Comparison of ENCODE assay signal across 13 cellular contexts in the genomic region with DNA sequence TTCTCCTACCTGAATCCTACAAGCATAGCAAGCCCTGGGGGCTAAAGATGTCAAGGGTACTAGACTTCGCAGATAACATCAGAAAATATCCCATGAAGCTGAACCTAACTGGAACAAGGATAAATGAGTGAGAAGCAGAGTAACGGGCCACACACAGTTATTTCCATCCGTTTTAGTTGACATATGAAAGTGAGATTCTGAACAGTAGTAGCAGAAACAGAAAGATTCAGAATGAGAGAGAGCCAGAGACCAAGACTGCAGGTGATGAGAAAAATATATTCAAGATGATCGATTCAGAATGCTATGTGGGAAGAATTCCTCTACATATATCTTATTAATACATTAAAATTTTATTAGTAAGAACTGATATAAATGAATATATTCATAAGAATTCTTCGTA.
DNase-seq lines count a peak whose midpoint lies in the region; ATAC-seq and TF ChIP-seq lines count a peak whose summit lies in the region.
"Had no signal": no experiment of that assay in that cellular context is flagged by ENCODE, and none has a peak within 500 bp of the region (broad histone marks: within the 10 kb centered on the region; RNA-seq: fewer than 3 reads in every experiment).

No MANE protein-coding gene starts in this region.

- no peak overlapping the region for H3K27ac ChIP-seq in Karpas-422 (ENCODE audit: low read length)
- H3K27ac ChIP-seq: BLaER1, body of pancreas had no signal

- no TSS peak for BruUV-seq in Calu3 (replicated peaks; lab: Mats Ljungman, UMichigan)

- no peak overlapping the region for H2AFZ ChIP-seq in Karpas-422 (ENCODE audit: low read length)

- H3K79me2 ChIP-seq in Karpas-422 (ENCODE audit: low read length) = no peaks in the 10 kb centered on the region

- H3K9me3 ChIP-seq in Karpas-422 (ENCODE audit: low read length) (no peaks in the 10 kb centered on the region), HAP-1 (no peaks in the 10 kb centered on the region)
- H3K9me3 ChIP-seq: BLaER1, body of pancreas had no signal

- no peaks in the 10 kb centered on the region for H3K9me3 Mint-ChIP-seq in Calu3 (ENCODE audit: low read depth, unreplicated experiment)

- H3K4me3 ChIP-seq in Karpas-422 (ENCODE audit: low read length) = no peak overlapping the region
- no peak overlapping the region for H3K4me3 ChIP-seq in HAP-1
- H3K4me3 ChIP-seq: BLaER1, body of pancreas had no signal

- H3K9ac ChIP-seq in Karpas-422 (ENCODE audit: low read length) = no peak overlapping the region
- H3K9ac ChIP-seq: BLaER1 had no signal

- CTCF ChIA-PET in Calu3 (lab: Charles Lee) = no interaction called here

- no peaks in the 10 kb centered on the region for H3K27me3 Mint-ChIP-seq in Calu3 (ENCODE audit: unreplicated experiment)

- H4K20me1 ChIP-seq in Karpas-422 (ENCODE audit: insufficient read depth, low read depth, low read length) = no peaks in the 10 kb centered on the region
- H4K20me1 ChIP-seq: BLaER1 had no signal

- H3K4me1 ChIP-seq in Karpas-422 (ENCODE audit: low read length) (no peaks in the 10 kb centered on the region), HAP-1 (no peaks in the 10 kb centered on the region)
- H3K4me1 ChIP-seq: BLaER1, body of pancreas had no signal

- peak; percentile 43 for DNase-seq in GM13977 (ENCODE audit: low spot score)
- DNase-seq in Calu3 = no peak
- no peak for DNase-seq in Karpas-422
- DNase-seq in HAP-1 (ENCODE audit: low spot score in 2 of 2) = no peak
- no peak for DNase-seq in activated CD8-positive, alpha-beta memory T cell treated with anti-CD3 and anti-CD28 coated beads, Interleukin-2, amount 50 U/mL, for 4 hours
- DNase-seq: body of pancreas, left colon, NCI-H1048, NCI-H510A had no signal

- no peaks in the 10 kb centered on the region for H3K36me3 Mint-ChIP-seq in Calu3 (ENCODE audit: insufficient read depth, unreplicated experiment)

- H3K4me2 ChIP-seq in Karpas-422 (ENCODE audit: low read depth, low read length, poor library complexity, severe bottlenecking) = no peak overlapping the region
- H3K4me2 ChIP-seq: BLaER1 had no signal

- no peaks in the 10 kb centered on the region for H3K27me3 ChIP-seq in Karpas-422 (ENCODE audit: low read length)
- no peaks in the 10 kb centered on the region for H3K27me3 ChIP-seq in HAP-1 (ENCODE audit: low read depth)
- H3K27me3 ChIP-seq: BLaER1, body of pancreas had no signal

- TF ChIP-seq CTCF in GM13977 (IDR thresholded peaks at IDR 0.05; ENCODE audit: extremely low read depth, insufficient read depth, missing control alignments) (no peak), Calu3 (IDR thresholded peaks at IDR 0.05; ENCODE audit: unreplicated experiment) (no peak)

- H3K27ac Mint-ChIP-seq in Calu3 (ENCODE audit: unreplicated experiment) = no peak overlapping the region

- no peaks in the 10 kb centered on the region for H3K36me3 ChIP-seq in Karpas-422 (ENCODE audit: insufficient read depth, low read length)
- H3K36me3 ChIP-seq in HAP-1 (replicated peaks) = no peaks in the 10 kb centered on the region
- H3K36me3 ChIP-seq: BLaER1 had no signal

- peak; percentile 92 for ATAC-seq in GM19351 (IDR thresholded peaks at IDR 0.05; ENCODE audit: unreplicated experiment)
- ATAC-seq in HG02763 (IDR thresholded peaks at IDR 0.05; ENCODE audit: unreplicated experiment) = peak; percentile 86
- ATAC-seq in HG03521 (IDR thresholded peaks at IDR 0.05; ENCODE audit: unreplicated experiment) = peak; percentile 59
- ATAC-seq: body of pancreas, left colon had no signal

- H3K4me1 Mint-ChIP-seq in Calu3 (ENCODE audit: low read depth, unreplicated experiment) = no peaks in the 10 kb centered on the region

- no peaks in the 10 kb centered on the region for H3K9me2 ChIP-seq in Karpas-422 (replicated peaks; ENCODE audit: insufficient read depth, low read length)

- in situ Hi-C loops in GM13977 (cut with MboI; ENCODE audit: low pct_unique_long_range_greater_than_20kb, low sequenced_read_pairs, unreplicated experiment) (no loop called here), HAP-1 (cut with MboI; ENCODE audit: low sequenced_read_pairs) (no loop called here)

- intact Hi-C loops in Calu3 (cut with micrococcal nuclease; ENCODE audit: unreplicated experiment) = no loop called here

- H3K4me3 Mint-ChIP-seq in Calu3 (ENCODE audit: low read depth, unreplicated experiment) = no peak overlapping the region
